Comparison of ENCODE assay signal across 1 cellular context in the genomic region with DNA sequence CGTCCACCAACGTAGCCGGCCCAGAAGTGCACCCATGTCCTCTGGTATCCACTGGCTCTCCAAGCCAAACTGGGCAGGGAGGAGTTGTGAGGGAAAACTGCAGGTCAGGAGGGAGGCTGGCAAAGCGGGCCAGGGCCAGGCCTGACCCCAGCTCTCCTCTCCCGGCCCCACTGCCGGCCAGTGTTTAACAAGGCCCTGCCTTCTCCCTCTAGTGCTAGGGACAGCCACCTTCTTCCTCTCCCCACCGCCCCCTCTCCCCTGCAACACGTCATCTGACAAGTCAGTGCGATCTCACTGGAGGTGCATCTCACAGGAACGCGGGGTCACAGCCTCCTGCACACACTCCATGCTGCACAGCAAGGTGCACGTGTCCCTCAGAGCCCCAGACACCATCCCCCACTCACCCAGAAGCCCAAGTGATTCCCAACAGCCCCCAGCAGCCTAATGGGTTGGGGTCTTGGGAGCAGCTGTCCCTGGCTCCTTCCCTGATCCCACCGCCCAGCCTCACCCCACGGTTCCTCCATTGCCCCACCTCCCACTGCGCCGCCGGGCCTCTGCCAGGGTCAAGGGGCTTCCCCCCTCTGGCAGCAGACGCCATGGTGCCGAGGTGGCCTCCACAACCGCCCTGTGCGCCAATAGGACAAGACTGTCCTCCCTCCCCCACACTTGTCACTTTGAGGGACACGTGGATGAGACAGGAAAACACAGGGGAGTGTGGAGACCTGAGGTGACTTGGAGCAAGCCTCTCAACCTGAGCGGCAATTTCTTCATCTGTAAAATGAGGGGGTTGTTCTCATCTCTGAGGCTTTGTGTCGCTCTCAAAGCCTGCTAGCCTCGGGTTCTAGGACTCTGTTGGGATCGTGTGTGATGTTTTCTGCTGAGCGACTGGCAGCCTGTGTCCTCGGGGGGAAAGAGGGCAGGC.
TF ChIP-seq lines count a peak whose summit lies in the region.

No MANE protein-coding gene starts in this region.

TF ChIP-seq in GM23338, 12 proteins besides CTCF, POLR2A, EP300 and RAD21 (continued from another document):
- TF ChIP-seq, protein P1, sequence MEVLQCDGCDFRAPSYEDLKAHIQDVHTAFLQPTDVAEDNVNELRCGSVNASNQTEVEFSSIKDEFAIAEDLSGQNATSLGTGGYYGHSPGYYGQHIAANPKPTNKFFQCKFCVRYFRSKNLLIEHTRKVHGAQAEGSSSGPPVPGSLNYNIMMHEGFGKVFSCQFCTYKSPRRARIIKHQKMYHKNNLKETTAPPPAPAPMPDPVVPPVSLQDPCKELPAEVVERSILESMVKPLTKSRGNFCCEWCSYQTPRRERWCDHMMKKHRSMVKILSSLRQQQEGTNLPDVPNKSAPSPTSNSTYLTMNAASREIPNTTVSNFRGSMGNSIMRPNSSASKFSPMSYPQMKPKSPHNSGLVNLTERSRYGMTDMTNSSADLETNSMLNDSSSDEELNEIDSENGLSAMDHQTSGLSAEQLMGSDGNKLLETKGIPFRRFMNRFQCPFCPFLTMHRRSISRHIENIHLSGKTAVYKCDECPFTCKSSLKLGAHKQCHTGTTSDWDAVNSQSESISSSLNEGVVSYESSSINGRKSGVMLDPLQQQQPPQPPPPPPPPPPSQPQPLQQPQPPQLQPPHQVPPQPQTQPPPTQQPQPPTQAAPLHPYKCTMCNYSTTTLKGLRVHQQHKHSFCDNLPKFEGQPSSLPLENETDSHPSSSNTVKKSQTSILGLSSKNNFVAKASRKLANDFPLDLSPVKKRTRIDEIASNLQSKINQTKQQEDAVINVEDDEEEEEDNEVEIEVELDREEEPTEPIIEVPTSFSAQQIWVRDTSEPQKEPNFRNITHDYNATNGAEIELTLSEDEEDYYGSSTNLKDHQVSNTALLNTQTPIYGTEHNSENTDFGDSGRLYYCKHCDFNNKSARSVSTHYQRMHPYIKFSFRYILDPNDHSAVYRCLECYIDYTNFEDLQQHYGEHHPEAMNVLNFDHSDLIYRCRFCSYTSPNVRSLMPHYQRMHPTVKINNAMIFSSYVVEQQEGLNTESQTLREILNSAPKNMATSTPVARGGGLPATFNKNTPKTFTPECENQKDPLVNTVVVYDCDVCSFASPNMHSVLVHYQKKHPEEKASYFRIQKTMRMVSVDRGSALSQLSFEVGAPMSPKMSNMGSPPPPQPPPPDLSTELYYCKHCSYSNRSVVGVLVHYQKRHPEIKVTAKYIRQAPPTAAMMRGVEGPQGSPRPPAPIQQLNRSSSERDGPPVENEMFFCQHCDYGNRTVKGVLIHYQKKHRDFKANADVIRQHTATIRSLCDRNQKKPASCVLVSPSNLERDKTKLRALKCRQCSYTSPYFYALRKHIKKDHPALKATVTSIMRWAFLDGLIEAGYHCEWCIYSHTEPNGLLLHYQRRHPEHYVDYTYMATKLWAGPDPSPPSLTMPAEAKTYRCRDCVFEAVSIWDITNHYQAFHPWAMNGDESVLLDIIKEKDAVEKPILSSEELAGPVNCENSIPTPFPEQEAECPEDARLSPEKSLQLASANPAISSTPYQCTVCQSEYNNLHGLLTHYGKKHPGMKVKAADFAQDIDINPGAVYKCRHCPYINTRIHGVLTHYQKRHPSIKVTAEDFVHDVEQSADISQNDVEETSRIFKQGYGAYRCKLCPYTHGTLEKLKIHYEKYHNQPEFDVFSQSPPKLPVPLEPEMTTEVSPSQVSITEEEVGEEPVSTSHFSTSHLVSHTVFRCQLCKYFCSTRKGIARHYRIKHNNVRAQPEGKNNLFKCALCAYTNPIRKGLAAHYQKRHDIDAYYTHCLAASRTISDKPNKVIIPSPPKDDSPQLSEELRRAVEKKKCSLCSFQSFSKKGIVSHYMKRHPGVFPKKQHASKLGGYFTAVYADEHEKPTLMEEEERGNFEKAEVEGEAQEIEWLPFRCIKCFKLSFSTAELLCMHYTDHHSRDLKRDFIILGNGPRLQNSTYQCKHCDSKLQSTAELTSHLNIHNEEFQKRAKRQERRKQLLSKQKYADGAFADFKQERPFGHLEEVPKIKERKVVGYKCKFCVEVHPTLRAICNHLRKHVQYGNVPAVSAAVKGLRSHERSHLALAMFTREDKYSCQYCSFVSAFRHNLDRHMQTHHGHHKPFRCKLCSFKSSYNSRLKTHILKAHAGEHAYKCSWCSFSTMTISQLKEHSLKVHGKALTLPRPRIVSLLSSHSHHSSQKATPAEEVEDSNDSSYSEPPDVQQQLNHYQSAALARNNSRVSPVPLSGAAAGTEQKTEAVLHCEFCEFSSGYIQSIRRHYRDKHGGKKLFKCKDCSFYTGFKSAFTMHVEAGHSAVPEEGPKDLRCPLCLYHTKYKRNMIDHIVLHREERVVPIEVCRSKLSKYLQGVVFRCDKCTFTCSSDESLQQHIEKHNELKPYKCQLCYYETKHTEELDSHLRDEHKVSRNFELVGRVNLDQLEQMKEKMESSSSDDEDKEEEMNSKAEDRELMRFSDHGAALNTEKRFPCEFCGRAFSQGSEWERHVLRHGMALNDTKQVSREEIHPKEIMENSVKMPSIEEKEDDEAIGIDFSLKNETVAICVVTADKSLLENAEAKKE (CRISPR knock-in tag; IDR thresholded peaks at IDR 0.05): no peak
- TF ChIP-seq STAT1 (IDR thresholded peaks at IDR 0.05; ENCODE audit: unreplicated experiment) (no peak), NANOG (IDR thresholded peaks at IDR 0.05; ENCODE audit: borderline replicate concordance) (no peak), CREB1 (CRISPR knock-in tag; IDR thresholded peaks at IDR 0.05; ENCODE audit: low read depth) (no peak), JUNB (IDR thresholded peaks at IDR 0.05; ENCODE audit: unreplicated experiment) (no peak), ZNF114 (CRISPR knock-in tag; IDR thresholded peaks at IDR 0.05) (no peak)
- TF ChIP-seq, protein P2, sequence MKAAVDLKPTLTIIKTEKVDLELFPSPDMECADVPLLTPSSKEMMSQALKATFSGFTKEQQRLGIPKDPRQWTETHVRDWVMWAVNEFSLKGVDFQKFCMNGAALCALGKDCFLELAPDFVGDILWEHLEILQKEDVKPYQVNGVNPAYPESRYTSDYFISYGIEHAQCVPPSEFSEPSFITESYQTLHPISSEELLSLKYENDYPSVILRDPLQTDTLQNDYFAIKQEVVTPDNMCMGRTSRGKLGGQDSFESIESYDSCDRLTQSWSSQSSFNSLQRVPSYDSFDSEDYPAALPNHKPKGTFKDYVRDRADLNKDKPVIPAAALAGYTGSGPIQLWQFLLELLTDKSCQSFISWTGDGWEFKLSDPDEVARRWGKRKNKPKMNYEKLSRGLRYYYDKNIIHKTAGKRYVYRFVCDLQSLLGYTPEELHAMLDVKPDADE (IDR thresholded peaks at IDR 0.05): no peak
- TF ChIP-seq, protein P3, sequence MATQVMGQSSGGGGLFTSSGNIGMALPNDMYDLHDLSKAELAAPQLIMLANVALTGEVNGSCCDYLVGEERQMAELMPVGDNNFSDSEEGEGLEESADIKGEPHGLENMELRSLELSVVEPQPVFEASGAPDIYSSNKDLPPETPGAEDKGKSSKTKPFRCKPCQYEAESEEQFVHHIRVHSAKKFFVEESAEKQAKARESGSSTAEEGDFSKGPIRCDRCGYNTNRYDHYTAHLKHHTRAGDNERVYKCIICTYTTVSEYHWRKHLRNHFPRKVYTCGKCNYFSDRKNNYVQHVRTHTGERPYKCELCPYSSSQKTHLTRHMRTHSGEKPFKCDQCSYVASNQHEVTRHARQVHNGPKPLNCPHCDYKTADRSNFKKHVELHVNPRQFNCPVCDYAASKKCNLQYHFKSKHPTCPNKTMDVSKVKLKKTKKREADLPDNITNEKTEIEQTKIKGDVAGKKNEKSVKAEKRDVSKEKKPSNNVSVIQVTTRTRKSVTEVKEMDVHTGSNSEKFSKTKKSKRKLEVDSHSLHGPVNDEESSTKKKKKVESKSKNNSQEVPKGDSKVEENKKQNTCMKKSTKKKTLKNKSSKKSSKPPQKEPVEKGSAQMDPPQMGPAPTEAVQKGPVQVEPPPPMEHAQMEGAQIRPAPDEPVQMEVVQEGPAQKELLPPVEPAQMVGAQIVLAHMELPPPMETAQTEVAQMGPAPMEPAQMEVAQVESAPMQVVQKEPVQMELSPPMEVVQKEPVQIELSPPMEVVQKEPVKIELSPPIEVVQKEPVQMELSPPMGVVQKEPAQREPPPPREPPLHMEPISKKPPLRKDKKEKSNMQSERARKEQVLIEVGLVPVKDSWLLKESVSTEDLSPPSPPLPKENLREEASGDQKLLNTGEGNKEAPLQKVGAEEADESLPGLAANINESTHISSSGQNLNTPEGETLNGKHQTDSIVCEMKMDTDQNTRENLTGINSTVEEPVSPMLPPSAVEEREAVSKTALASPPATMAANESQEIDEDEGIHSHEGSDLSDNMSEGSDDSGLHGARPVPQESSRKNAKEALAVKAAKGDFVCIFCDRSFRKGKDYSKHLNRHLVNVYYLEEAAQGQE (IDR thresholded peaks at IDR 0.05; ENCODE audit: unreplicated experiment): no peak
TF ChIP-seq in GM23338: peak in this region for 0.
